Comparison of ENCODE assay signal across 1 cellular context in the genomic region with DNA sequence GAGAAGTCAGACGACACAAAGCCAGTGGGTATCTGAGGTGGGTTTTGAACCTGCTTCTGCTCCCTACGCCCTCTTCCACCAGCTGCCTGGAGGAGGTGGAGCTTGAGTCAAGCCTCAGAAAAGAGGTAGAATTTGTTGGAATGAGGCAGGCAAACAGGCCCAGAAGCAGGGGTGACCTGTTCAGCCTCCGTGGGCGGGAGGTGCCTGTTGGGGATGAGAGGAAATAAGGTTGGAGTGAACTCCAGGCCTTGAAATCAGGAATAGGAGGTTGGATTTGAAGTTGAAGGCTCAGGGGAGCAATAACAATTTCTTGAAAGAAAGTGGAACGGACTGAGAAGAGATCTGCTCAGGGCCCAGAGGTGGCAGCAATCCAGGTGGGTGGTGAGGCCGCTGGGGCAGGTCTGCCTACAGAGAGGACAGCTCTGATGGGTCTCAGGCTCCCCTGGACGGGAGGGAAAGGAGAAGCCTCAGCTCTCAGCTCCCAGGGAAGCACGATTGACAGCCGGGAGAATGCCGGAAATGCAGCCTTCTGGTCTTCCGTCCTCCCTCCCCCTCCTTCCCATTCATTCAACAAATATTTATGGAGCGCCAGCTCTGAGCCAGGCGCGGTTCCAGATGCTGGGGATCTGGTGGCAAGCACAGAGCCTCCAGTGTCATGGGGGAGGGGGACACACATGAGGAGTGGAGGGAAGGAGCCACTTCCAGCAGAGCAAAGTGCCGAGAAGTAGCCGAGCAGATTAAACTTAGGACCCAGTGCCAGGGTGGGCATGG.
TF ChIP-seq lines count a peak whose summit lies in the region.

No MANE protein-coding gene starts in this region.

TF ChIP-seq in HepG2, 621 proteins besides CTCF, POLR2A, EP300 and RAD21 (continued from another document and continues in another):
- TF ChIP-seq ZBTB21 (CRISPR knock-in tag; IDR thresholded peaks at IDR 0.05) (peak; percentile 20; the same call in 1 of the 2 replicates), BHLHE40 (IDR thresholded peaks at IDR 0.05; ENCODE audit: low read length) (no peak), HDAC2 (CRISPR knock-in tag; IDR thresholded peaks at IDR 0.05) (no peak), ZNF674 (CRISPR knock-in tag; IDR thresholded peaks at IDR 0.05; ENCODE audit: low read depth) (no peak), ZMYM3 (CRISPR knock-in tag; IDR thresholded peaks at IDR 0.05) (peak; percentile 93), SNAI1 (CRISPR knock-in tag; IDR thresholded peaks at IDR 0.05; ENCODE audit: borderline replicate concordance) (no peak), RBM39 (IDR thresholded peaks at IDR 0.05; ENCODE audit: low read depth, low read length, poor library complexity, severe bottlenecking) (no peak), ZNF619 (CRISPR knock-in tag; IDR thresholded peaks at IDR 0.05) (no peak), ZNF546 (CRISPR knock-in tag; conservative IDR thresholded peaks at IDR 0.05) (no peak), MAZ (IDR thresholded peaks at IDR 0.05; ENCODE audit: borderline replicate concordance, low read depth, low read length) (no peak), MAZ (CRISPR knock-in tag; IDR thresholded peaks at IDR 0.05; ENCODE audit: low read depth) (no peak; the same call in 1 of the 2 replicates), ZNF263 (CRISPR knock-in tag; IDR thresholded peaks at IDR 0.05) (peak; percentile 91), EZH2 (conservative IDR thresholded peaks at IDR 0.05; ENCODE audit: low read depth, low read length) (no peak), ZNF530 (CRISPR knock-in tag; IDR thresholded peaks at IDR 0.05; ENCODE audit: low read depth) (no peak), MED8 (CRISPR knock-in tag; IDR thresholded peaks at IDR 0.05; ENCODE audit: insufficient replicate concordance) (no peak), DMAP1 (CRISPR knock-in tag; IDR thresholded peaks at IDR 0.05) (no peak), NR1H2 (CRISPR knock-in tag; IDR thresholded peaks at IDR 0.05; ENCODE audit: borderline replicate concordance, low read depth) (no peak), POLR2G (IDR thresholded peaks at IDR 0.05; ENCODE audit: low read depth, low read length) (no peak), KMT2B (CRISPR knock-in tag; IDR thresholded peaks at IDR 0.05) (no peak), JUN (CRISPR knock-in tag; IDR thresholded peaks at IDR 0.05) (no peak), UBTF (CRISPR knock-in tag; IDR thresholded peaks at IDR 0.05) (no peak), MXI1 (IDR thresholded peaks at IDR 0.05; ENCODE audit: borderline replicate concordance, low read depth, low read length) (0 out of 3 replicates have a peak, but pooled peaks have one; percentile 21), ZNF713 (CRISPR knock-in tag; IDR thresholded peaks at IDR 0.05) (no peak), SP140L (CRISPR knock-in tag; IDR thresholded peaks at IDR 0.05; ENCODE audit: borderline replicate concordance) (no peak), TEAD2 (CRISPR knock-in tag; IDR thresholded peaks at IDR 0.05) (no peak), RBFOX2 (IDR thresholded peaks at IDR 0.05; ENCODE audit: low read depth, low read length) (no peak), ZGPAT (CRISPR knock-in tag; IDR thresholded peaks at IDR 0.05) (peak; percentile 26; the same call in 1 of the 2 replicates), FOXA3 (CRISPR knock-in tag; IDR thresholded peaks at IDR 0.05) (peak; percentile 36), TBP (CRISPR knock-in tag; IDR thresholded peaks at IDR 0.05) (no peak), HOMEZ (CRISPR knock-in tag; IDR thresholded peaks at IDR 0.05; ENCODE audit: low read depth) (no peak), HNF4G (IDR thresholded peaks at IDR 0.05; ENCODE audit: borderline replicate concordance, low read depth, low read length) (no peak), HNF4G (CRISPR knock-in tag; IDR thresholded peaks at IDR 0.05; ENCODE audit: borderline replicate concordance, low read depth) (no peak), ZNF747 (CRISPR knock-in tag; IDR thresholded peaks at IDR 0.05; ENCODE audit: borderline replicate concordance) (no peak), ARNT (IDR thresholded peaks at IDR 0.05) (no peak), ZFY (CRISPR knock-in tag; IDR thresholded peaks at IDR 0.05) (no peak), NCOA5 (CRISPR knock-in tag; IDR thresholded peaks at IDR 0.05) (no peak), ZNF367 (CRISPR knock-in tag; IDR thresholded peaks at IDR 0.05; ENCODE audit: borderline replicate concordance) (no peak), ZZZ3 (CRISPR knock-in tag; IDR thresholded peaks at IDR 0.05; ENCODE audit: borderline replicate concordance) (no peak), SAP130 (CRISPR knock-in tag; IDR thresholded peaks at IDR 0.05; ENCODE audit: low read depth) (peak; percentile 58), TFDP1 (CRISPR knock-in tag; IDR thresholded peaks at IDR 0.05; ENCODE audit: borderline replicate concordance) (no peak), SALL2 (CRISPR knock-in tag; IDR thresholded peaks at IDR 0.05) (no peak), FOXK2 (IDR thresholded peaks at IDR 0.05) (no peak), ZNF414 (CRISPR knock-in tag; IDR thresholded peaks at IDR 0.05) (no peak), ZFYVE20 (CRISPR knock-in tag; IDR thresholded peaks at IDR 0.05; ENCODE audit: borderline replicate concordance, low read depth) (no peak), RXRB (CRISPR knock-in tag; IDR thresholded peaks at IDR 0.05; ENCODE audit: borderline replicate concordance) (peak; percentile 31; the same call in 1 of the 2 replicates), ZEB1 (IDR thresholded peaks at IDR 0.05; ENCODE audit: insufficient replicate concordance, low read depth) (no peak), ZBTB7A (CRISPR knock-in tag; IDR thresholded peaks at IDR 0.05) (no peak)
- TF ChIP-seq, protein P1, sequence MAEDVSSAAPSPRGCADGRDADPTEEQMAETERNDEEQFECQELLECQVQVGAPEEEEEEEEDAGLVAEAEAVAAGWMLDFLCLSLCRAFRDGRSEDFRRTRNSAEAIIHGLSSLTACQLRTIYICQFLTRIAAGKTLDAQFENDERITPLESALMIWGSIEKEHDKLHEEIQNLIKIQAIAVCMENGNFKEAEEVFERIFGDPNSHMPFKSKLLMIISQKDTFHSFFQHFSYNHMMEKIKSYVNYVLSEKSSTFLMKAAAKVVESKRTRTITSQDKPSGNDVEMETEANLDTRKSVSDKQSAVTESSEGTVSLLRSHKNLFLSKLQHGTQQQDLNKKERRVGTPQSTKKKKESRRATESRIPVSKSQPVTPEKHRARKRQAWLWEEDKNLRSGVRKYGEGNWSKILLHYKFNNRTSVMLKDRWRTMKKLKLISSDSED (CRISPR knock-in tag; IDR thresholded peaks at IDR 0.05): no peak
- TF ChIP-seq, protein P2, sequence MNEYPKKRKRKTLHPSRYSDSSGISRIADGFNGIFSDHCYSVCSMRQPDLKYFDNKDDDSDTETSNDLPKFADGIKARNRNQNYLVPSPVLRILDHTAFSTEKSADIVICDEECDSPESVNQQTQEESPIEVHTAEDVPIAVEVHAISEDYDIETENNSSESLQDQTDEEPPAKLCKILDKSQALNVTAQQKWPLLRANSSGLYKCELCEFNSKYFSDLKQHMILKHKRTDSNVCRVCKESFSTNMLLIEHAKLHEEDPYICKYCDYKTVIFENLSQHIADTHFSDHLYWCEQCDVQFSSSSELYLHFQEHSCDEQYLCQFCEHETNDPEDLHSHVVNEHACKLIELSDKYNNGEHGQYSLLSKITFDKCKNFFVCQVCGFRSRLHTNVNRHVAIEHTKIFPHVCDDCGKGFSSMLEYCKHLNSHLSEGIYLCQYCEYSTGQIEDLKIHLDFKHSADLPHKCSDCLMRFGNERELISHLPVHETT (CRISPR knock-in tag; conservative IDR thresholded peaks at IDR 0.05): no peak
- TF ChIP-seq, protein P3, sequence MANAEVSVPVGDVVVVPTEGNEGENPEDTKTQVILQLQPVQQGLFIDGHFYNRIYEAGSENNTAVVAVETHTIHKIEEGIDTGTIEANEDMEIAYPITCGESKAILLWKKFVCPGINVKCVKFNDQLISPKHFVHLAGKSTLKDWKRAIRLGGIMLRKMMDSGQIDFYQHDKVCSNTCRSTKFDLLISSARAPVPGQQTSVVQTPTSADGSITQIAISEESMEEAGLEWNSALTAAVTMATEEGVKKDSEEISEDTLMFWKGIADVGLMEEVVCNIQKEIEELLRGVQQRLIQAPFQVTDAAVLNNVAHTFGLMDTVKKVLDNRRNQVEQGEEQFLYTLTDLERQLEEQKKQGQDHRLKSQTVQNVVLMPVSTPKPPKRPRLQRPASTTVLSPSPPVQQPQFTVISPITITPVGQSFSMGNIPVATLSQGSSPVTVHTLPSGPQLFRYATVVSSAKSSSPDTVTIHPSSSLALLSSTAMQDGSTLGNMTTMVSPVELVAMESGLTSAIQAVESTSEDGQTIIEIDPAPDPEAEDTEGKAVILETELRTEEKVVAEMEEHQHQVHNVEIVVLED (CRISPR knock-in tag; IDR thresholded peaks at IDR 0.05; ENCODE audit: borderline replicate concordance): no peak
- TF ChIP-seq, protein P4, sequence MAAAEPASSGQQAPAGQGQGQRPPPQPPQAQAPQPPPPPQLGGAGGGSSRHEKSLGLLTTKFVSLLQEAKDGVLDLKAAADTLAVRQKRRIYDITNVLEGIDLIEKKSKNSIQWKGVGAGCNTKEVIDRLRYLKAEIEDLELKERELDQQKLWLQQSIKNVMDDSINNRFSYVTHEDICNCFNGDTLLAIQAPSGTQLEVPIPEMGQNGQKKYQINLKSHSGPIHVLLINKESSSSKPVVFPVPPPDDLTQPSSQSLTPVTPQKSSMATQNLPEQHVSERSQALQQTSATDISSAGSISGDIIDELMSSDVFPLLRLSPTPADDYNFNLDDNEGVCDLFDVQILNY (CRISPR knock-in tag; conservative IDR thresholded peaks at IDR 0.05): no peak
- TF ChIP-seq, protein P5, sequence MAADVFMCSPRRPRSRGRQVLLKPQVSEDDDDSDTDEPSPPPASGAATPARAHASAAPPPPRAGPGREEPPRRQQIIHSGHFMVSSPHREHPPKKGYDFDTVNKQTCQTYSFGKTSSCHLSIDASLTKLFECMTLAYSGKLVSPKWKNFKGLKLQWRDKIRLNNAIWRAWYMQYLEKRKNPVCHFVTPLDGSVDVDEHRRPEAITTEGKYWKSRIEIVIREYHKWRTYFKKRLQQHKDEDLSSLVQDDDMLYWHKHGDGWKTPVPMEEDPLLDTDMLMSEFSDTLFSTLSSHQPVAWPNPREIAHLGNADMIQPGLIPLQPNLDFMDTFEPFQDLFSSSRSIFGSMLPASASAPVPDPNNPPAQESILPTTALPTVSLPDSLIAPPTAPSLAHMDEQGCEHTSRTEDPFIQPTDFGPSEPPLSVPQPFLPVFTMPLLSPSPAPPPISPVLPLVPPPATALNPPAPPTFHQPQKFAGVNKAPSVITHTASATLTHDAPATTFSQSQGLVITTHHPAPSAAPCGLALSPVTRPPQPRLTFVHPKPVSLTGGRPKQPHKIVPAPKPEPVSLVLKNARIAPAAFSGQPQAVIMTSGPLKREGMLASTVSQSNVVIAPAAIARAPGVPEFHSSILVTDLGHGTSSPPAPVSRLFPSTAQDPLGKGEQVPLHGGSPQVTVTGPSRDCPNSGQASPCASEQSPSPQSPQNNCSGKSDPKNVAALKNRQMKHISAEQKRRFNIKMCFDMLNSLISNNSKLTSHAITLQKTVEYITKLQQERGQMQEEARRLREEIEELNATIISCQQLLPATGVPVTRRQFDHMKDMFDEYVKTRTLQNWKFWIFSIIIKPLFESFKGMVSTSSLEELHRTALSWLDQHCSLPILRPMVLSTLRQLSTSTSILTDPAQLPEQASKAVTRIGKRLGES (CRISPR knock-in tag; IDR thresholded peaks at IDR 0.05; ENCODE audit: borderline replicate concordance): no peak
